ENCODE assay signal across 14 cellular contexts in genomic region chr21:39079617-39080016, GRCh38.
DNase-seq lines count a peak whose midpoint lies in the region; ATAC-seq and TF ChIP-seq lines count a peak whose summit lies in the region.
"Had no signal": no experiment of that assay in that cellular context is flagged by ENCODE, and none has a peak within 500 bp of the region (broad histone marks: within the 10 kb centered on the region; RNA-seq: fewer than 3 reads in every experiment).

No MANE protein-coding gene starts in this region.

- TF ChIP-seq EP300 in gastroesophageal sphincter (IDR thresholded peaks at IDR 0.05) (no peak), transverse colon (IDR thresholded peaks at IDR 0.05; ENCODE audit: low read depth) (no peak)

- H3K4me3 ChIP-seq in gastroesophageal sphincter = no peak overlapping the region
- H3K4me3 ChIP-seq in mucosa of descending colon = no peak overlapping the region
- H3K4me3 ChIP-seq in transverse colon = no peak overlapping the region
- H3K4me3 ChIP-seq: prostate gland had no signal

- in situ Hi-C loops in transverse colon (cut with MboI; ENCODE audit: low pct_ligation_motif_present in 1 of 4, low pct_unique_long_range_greater_than_20kb in 1 of 4, low sequenced_read_pairs in 3 of 4) = no loop called here

- WGBS in gastroesophageal sphincter (ENCODE audit: low coverage in 1 of 2), 2 donors = 66 to 78% methylated on average over 8 to 15 of the region's 15 CpGs
- 50 to 78% methylated on average over 1 to 15 of the region's 15 CpGs for WGBS in transverse colon (ENCODE audit: low coverage in 1 of 2), 2 donors

- peak; percentile 77 for ATAC-seq in gastroesophageal sphincter
- peak; percentile 8 for ATAC-seq in mucosa of descending colon
- no peak for ATAC-seq in GM21723 (IDR thresholded peaks at IDR 0.05; ENCODE audit: unreplicated experiment)
- no peak for ATAC-seq in HG03469 (IDR thresholded peaks at IDR 0.05; ENCODE audit: unreplicated experiment)

- TF ChIP-seq POLR2A in gastroesophageal sphincter (IDR thresholded peaks at IDR 0.05) (no peak), transverse colon (IDR thresholded peaks at IDR 0.05) (no peak)

- intact Hi-C loops in mucosa of descending colon (cut with DNase I, micrococcal nuclease) = no loop called here
- intact Hi-C loops in transverse colon (cut with DNase I; ENCODE audit: low total_unique reads) = no loop called here

- no peaks in the 10 kb centered on the region for H3K9me3 ChIP-seq in gastroesophageal sphincter
- peaks cover 3% of the 10 kb centered on the region for H3K9me3 ChIP-seq in mucosa of descending colon
- H3K9me3 ChIP-seq in transverse colon = no peaks in the 10 kb centered on the region
- H3K9me3 ChIP-seq: prostate gland had no signal

- H3K4me1 ChIP-seq in gastroesophageal sphincter (no peaks in the 10 kb centered on the region), mucosa of descending colon (ENCODE audit: low read depth) (peaks cover 16% of the 10 kb centered on the region), transverse colon (peaks cover 0 to 25% (median 17%) of the 10 kb centered on the region in 4 donors)
- H3K4me1 ChIP-seq: prostate gland had no signal

- TF ChIP-seq CTCF in gastroesophageal sphincter (IDR thresholded peaks at IDR 0.05) (no peak), mucosa of descending colon (IDR thresholded peaks at IDR 0.05) (no peak), transverse colon (IDR thresholded peaks at IDR 0.05) (no peak), GM20000 (IDR thresholded peaks at IDR 0.05; ENCODE audit: extremely low read depth, missing control alignments) (no peak)

- H3K27ac ChIP-seq in gastroesophageal sphincter = no peak overlapping the region
- H3K27ac ChIP-seq in transverse colon = peak overlapping the region; percentile 40 to 70 (median 44)
- H3K27ac ChIP-seq: prostate gland had no signal

- H3K36me3 ChIP-seq in gastroesophageal sphincter = no peaks in the 10 kb centered on the region
- H3K36me3 ChIP-seq in mucosa of descending colon (ENCODE audit: low read depth) = no peaks in the 10 kb centered on the region
- no peaks in the 10 kb centered on the region for H3K36me3 ChIP-seq in transverse colon
- H3K36me3 ChIP-seq: prostate gland had no signal

- H3K27me3 ChIP-seq in gastroesophageal sphincter = peaks cover 8% of the 10 kb centered on the region
- H3K27me3 ChIP-seq in transverse colon = no peaks in the 10 kb centered on the region

- DNase-seq in SIG-M5 treated with dmso at 0.1 percent for 504 hours (lab: John Stamatoyannopoulos, UW; ENCODE audit: unreplicated experiment) (peak; percentile 79), mucosa of descending colon (peak; percentile 57 to 79 (median 60)), transverse colon (peak; percentile 63), HCEC 1CT (no peak), GM20000 (ENCODE audit: low spot score) (no peak)
- DNase-seq: activated CD8-positive, alpha-beta memory T cell treated with anti-CD3 and anti-CD28 coated beads for 24 hours; endodermal cell; NCI-H146; NK-92 treated with Interleukin-12 subunit alpha and Interleukin-12 subunit beta, amount 100 ng/mL, for 24 hours; T-helper 2 cell had no signal

Comparison
In these comparisons a context has a peak if more than half of its experiments do, and no peak if none do; other contexts are left out.
1. DNase-seq: peak in SIG-M5 treated with dmso at 0.1 percent for 504 hours (single experiment), mucosa of descending colon (3 of 3) and transverse colon (single experiment); none in HCEC 1CT (single experiment) and GM20000 (single experiment).
2. ATAC-seq: peak in gastroesophageal sphincter (single experiment) and mucosa of descending colon (single experiment); none in GM21723 (single experiment) and HG03469 (single experiment).
3. H3K27ac ChIP-seq: peak in transverse colon (4 of 4); none in gastroesophageal sphincter (0 of 4).